ENCODE assay signal across 2 cellular contexts in the genomic region with DNA sequence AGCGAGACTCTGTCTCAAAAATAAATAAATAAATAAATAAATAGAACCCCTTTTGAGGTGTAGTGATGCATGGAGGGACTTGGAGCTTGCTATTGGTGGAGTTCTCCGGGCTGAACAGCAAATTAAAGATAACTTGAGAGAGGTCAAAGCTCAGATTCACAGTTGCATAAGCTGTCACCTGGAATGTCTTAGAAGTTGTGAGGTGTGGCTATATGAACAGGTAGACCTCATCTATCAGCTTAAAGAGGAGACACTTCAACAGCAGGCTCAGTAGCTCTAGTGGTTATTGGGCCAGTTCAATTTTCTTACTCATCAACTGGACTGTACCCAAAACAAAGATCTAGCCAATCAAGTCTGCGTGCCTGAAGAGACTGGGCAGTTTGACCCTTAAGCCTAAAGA.
TF ChIP-seq lines count a peak whose summit lies in the region.

No MANE protein-coding gene starts in this region.

TF ChIP-seq in IMR-90, 13 proteins besides CTCF, POLR2A, EP300 and RAD21:
- TF ChIP-seq CHD1 (IDR thresholded peaks at IDR 0.05; ENCODE audit: low read depth, low read length): no peak
- no peak for TF ChIP-seq NFE2L2 (IDR thresholded peaks at IDR 0.05; ENCODE audit: low read depth, low read length)
- no peak for TF ChIP-seq MAZ (IDR thresholded peaks at IDR 0.05; ENCODE audit: borderline replicate concordance, low read depth, low read length)
- no peak for TF ChIP-seq BHLHE40 (IDR thresholded peaks at IDR 0.05; ENCODE audit: low read depth, low read length)
- no peak for TF ChIP-seq ELK1 (IDR thresholded peaks at IDR 0.05; ENCODE audit: borderline replicate concordance, low read depth, low read length)
- TF ChIP-seq MXI1 (IDR thresholded peaks at IDR 0.05; ENCODE audit: borderline replicate concordance, low read depth, low read length): no peak
- TF ChIP-seq SMC3 (IDR thresholded peaks at IDR 0.05; ENCODE audit: low read depth, low read length): no peak
- TF ChIP-seq, protein P1, sequence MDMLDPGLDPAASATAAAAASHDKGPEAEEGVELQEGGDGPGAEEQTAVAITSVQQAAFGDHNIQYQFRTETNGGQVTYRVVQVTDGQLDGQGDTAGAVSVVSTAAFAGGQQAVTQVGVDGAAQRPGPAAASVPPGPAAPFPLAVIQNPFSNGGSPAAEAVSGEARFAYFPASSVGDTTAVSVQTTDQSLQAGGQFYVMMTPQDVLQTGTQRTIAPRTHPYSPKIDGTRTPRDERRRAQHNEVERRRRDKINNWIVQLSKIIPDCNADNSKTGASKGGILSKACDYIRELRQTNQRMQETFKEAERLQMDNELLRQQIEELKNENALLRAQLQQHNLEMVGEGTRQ (IDR thresholded peaks at IDR 0.05; ENCODE audit: low read depth, low read length): no peak
- TF ChIP-seq CEBPB (IDR thresholded peaks at IDR 0.05; ENCODE audit: low read depth, low read length): no peak
- no peak for TF ChIP-seq FOS (IDR thresholded peaks at IDR 0.05; ENCODE audit: low read depth, low read length)
- TF ChIP-seq MAFK (IDR thresholded peaks at IDR 0.05; ENCODE audit: low read depth, low read length): no peak
- TF ChIP-seq RFX5 (IDR thresholded peaks at IDR 0.05; ENCODE audit: low read depth, low read length): no peak
- TF ChIP-seq RCOR1 (IDR thresholded peaks at IDR 0.05; ENCODE audit: insufficient replicate concordance, low read length): no peak

TF ChIP-seq in HEK293T, 16 proteins besides CTCF, POLR2A, EP300 and RAD21:
- TF ChIP-seq LEF1 (IDR thresholded peaks at IDR 0.05; ENCODE audit: borderline replicate concordance) (no peak), SUZ12 (IDR thresholded peaks at IDR 0.05) (no peak), ELF4 (IDR thresholded peaks at IDR 0.05) (no peak), BHLHE40 (IDR thresholded peaks at IDR 0.05; ENCODE audit: borderline replicate concordance) (no peak), HDGF (IDR thresholded peaks at IDR 0.05; ENCODE audit: borderline replicate concordance) (no peak), FOXA1 (IDR thresholded peaks at IDR 0.05) (no peak), ARNT (IDR thresholded peaks at IDR 0.05) (no peak), FOXK2 (IDR thresholded peaks at IDR 0.05) (no peak), SP1 (IDR thresholded peaks at IDR 0.05) (no peak), L3MBTL2 (conservative IDR thresholded peaks at IDR 0.05) (no peak), TARDBP (IDR thresholded peaks at IDR 0.05) (no peak), FOXM1 (IDR thresholded peaks at IDR 0.05; ENCODE audit: borderline replicate concordance) (no peak), PKNOX1 (IDR thresholded peaks at IDR 0.05) (no peak), CTBP1 (IDR thresholded peaks at IDR 0.05; ENCODE audit: borderline replicate concordance) (no peak)
